ENCODE assay signal across 16 cellular contexts in the genomic region with DNA sequence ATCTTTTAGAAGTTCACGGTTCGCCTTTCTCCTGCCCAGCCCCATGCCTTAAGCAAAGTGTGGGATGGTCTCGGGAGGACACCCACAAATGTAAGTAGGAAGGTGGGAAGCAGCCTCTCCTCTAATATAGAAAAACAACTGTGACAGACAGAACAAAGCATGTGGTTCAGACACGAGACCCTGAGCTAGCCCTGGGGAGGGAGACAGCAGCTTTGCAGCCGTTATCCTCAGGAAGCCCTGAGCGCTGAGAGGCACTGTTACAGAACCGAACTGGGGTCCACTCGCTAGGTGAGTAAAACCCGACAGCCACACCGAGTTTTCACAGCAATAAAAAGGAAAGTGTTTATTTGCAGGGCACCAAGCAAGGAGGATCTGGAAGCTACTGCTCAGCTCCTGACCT.
"Had no signal": no experiment of that assay in that cellular context is flagged by ENCODE, and none has a peak within 500 bp of the region (broad histone marks: within the 10 kb centered on the region; RNA-seq: fewer than 3 reads in every experiment).

No MANE protein-coding gene starts in this region.

- H3K27me3 ChIP-seq: gastrocnemius medialis had no signal

- H3K36me3 Mint-ChIP-seq: brain had no signal

- H3K9me3 Mint-ChIP-seq: activated CD8-positive, alpha-beta T cell treated with anti-CD3 and anti-CD28 coated beads for 36 hours had no signal

- ATAC-seq: activated CD8-positive, alpha-beta T cell treated with anti-CD3 and anti-CD28 coated beads for 36 hours; activated naive CD4-positive, alpha-beta T cell treated with anti-CD3 and anti-CD28 coated beads, Interleukin-2, amount 50 U/mL, for 72 hours; gastrocnemius medialis; left lung; WTC11 had no signal

- H3K4me1 ChIP-seq: gastrocnemius medialis, left lung, stomach had no signal

- H3K9me3 ChIP-seq: gastrocnemius medialis had no signal

- H3K27ac Mint-ChIP-seq: activated CD8-positive, alpha-beta T cell treated with anti-CD3 and anti-CD28 coated beads for 36 hours; activated naive CD4-positive, alpha-beta T cell treated with anti-CD3 and anti-CD28 coated beads, Interleukin-2, amount 50 U/mL, for 72 hours; endodermal cell; nephron progenitor cell had no signal

- H3K27ac ChIP-seq: gastrocnemius medialis, left lung, stomach had no signal

- DNase-seq: activated CD4-positive, alpha-beta T cell treated with anti-CD3 and anti-CD28 coated beads for 48 hours; activated CD8-positive, alpha-beta T cell treated with anti-CD3 and anti-CD28 coated beads for 36 hours; activated effector memory CD4-positive, alpha-beta T cell treated with anti-CD3 and anti-CD28 coated beads, Interleukin-2, amount 50 U/mL, for 16 hours; activated T-cell treated with anti-CD3 and anti-CD28 coated beads, Interleukin-2, amount 50 U/mL, for 48 hours; endodermal cell; erythroblast; gastrocnemius medialis; left lung; mammary epithelial cell; nephron progenitor cell; stimulated activated CD4-positive, alpha-beta T cell treated with anti-CD3 and anti-CD28 coated beads, Interleukin-1b, Interleukin-23, amount 100 ng/mL, for 48 hours; stomach; T-helper 2 cell had no signal

- H3K36me3 ChIP-seq: gastrocnemius medialis, left lung, stomach had no signal

- H3K4me3 Mint-ChIP-seq: activated CD8-positive, alpha-beta T cell treated with anti-CD3 and anti-CD28 coated beads for 36 hours; endodermal cell; nephron progenitor cell; WTC11 had no signal

- H3K4me1 Mint-ChIP-seq: endodermal cell had no signal

- H3K4me3 ChIP-seq: gastrocnemius medialis, left lung, stomach had no signal
